17 cellular contexts compared by ENCODE assay signal in genomic region chr6:40356242-40356910, GRCh38.
DNase-seq lines count a peak whose midpoint lies in the region; ATAC-seq and TF ChIP-seq lines count a peak whose summit lies in the region.
"Had no signal": no experiment of that assay in that cellular context is flagged by ENCODE, and none has a peak within 500 bp of the region (broad histone marks: within the 10 kb centered on the region; RNA-seq: fewer than 3 reads in every experiment).

No MANE protein-coding gene starts in this region.

- H3K9me3 Mint-ChIP-seq in activated CD8-positive, alpha-beta T cell treated with anti-CD3 and anti-CD28 coated beads, Interleukin-2, amount 10 ng/mL, durations not matched to agents 7 days and 5 days (ENCODE audit: insufficient read depth), result no peaks in the 10 kb centered on the region
- H3K9me3 Mint-ChIP-seq: activated T-cell treated with anti-CD3 and anti-CD28 coated beads, Interleukin-2, amount 50 U/mL, for 4 hours; nephron had no signal

- POLR2A ChIA-PET in activated CD8-positive, alpha-beta T cell treated with anti-CD3 and anti-CD28 coated beads, Interleukin-2, amount 10 ng/mL, durations not matched to agents 7 days and 5 days (lab: Charles Lee), result no interaction called here

- no peaks in the 10 kb centered on the region for H3K36me3 ChIP-seq in right lobe of liver
- H3K36me3 ChIP-seq: SJSA1, suprapubic skin had no signal

- no peak overlapping the region for H3K4me3 ChIP-seq in right lobe of liver
- H3K4me3 ChIP-seq: psoas muscle, SJSA1, suprapubic skin had no signal

- H3K4me1 Mint-ChIP-seq in activated CD8-positive, alpha-beta T cell treated with anti-CD3 and anti-CD28 coated beads, Interleukin-2, amount 10 ng/mL, durations not matched to agents 7 days and 5 days (ENCODE audit: low read depth), result peaks cover 10% of the 10 kb centered on the region
- H3K4me1 Mint-ChIP-seq: nephron had no signal

- ATAC-seq in activated CD8-positive, alpha-beta T cell treated with anti-CD3 and anti-CD28 coated beads, Interleukin-2, amount 10 ng/mL, durations not matched to agents 7 days and 5 days, result no peak
- ATAC-seq in HG02610 (IDR thresholded peaks at IDR 0.05; ENCODE audit: unreplicated experiment) (no peak), right lobe of liver (no peak)

- H3K36me3 Mint-ChIP-seq in activated CD8-positive, alpha-beta T cell treated with anti-CD3 and anti-CD28 coated beads, Interleukin-2, amount 10 ng/mL, durations not matched to agents 7 days and 5 days (ENCODE audit: low read depth), result no peaks in the 10 kb centered on the region

- no peak for TF ChIP-seq CTCF in right lobe of liver (IDR thresholded peaks at IDR 0.05)

- peaks cover 0 to 4% (median 0%) of the 10 kb centered on the region in 4 donors for H3K4me1 ChIP-seq in right lobe of liver
- H3K4me1 ChIP-seq: SJSA1, suprapubic skin had no signal

- peak; percentile 16 for DNase-seq in stimulated activated CD4-positive, alpha-beta T cell treated with anti-CD3 and anti-CD28 coated beads, Interleukin-1b, Interleukin-23, amount 100 ng/mL, for 48 hours
- DNase-seq in stimulated activated CD4-positive, alpha-beta T cell treated with anti-CD3 and anti-CD28 coated beads, Interleukin-4, amount 100 ng/mL, for 1 hour, result no peak
- no peak for DNase-seq in activated CD8-positive, alpha-beta T cell treated with anti-CD3 and anti-CD28 coated beads, Interleukin-2, amount 10 ng/mL, durations not matched to agents 7 days and 5 days
- DNase-seq in iPS-NIHi7 (ENCODE audit: extremely low spot score) (peak; percentile 2), Ammon's horn (ENCODE audit: low spot score) (no peak), SIG-M5 (lab: John Stamatoyannopoulos, UW) (no peak), right lobe of liver (no peak)
- DNase-seq: activated CD4-positive, alpha-beta T cell treated with anti-CD3 and anti-CD28 coated beads for 1 hour; activated T-cell treated with anti-CD3 and anti-CD28 coated beads, Interleukin-2, amount 50 U/mL, for 4 hours; amygdala; NCI-H1930; NCI-H510A treated with DMSO at 0.1 percent for 48 hours; psoas muscle had no signal

- no peaks in the 10 kb centered on the region for H3K9me3 ChIP-seq in right lobe of liver
- H3K9me3 ChIP-seq: psoas muscle, SJSA1, suprapubic skin had no signal

- H3K27me3 Mint-ChIP-seq in activated CD8-positive, alpha-beta T cell treated with anti-CD3 and anti-CD28 coated beads, Interleukin-2, amount 10 ng/mL, durations not matched to agents 7 days and 5 days (ENCODE audit: low read depth), result peaks cover 16% of the 10 kb centered on the region

- H3K27me3 ChIP-seq in right lobe of liver, result no peaks in the 10 kb centered on the region
- H3K27me3 ChIP-seq: SJSA1 had no signal

- 0% methylated on average over 1 of the region's 2 CpGs for WGBS in right lobe of liver (ENCODE audit: insufficient coverage, low coverage, low lambda C conversion rate, missing lambda C conversion rate)

- CTCF ChIA-PET in activated CD8-positive, alpha-beta T cell treated with anti-CD3 and anti-CD28 coated beads, Interleukin-2, amount 10 ng/mL, durations not matched to agents 7 days and 5 days (lab: Charles Lee), result interaction anchor here (1.0 kb wide), 1 partner anchor 28 kb away, joined by 3 read pairs; no protein-coding TSS in a partner anchor

- peak overlapping the region; percentile 5 for H3K27ac Mint-ChIP-seq in activated CD8-positive, alpha-beta T cell treated with anti-CD3 and anti-CD28 coated beads, Interleukin-2, amount 10 ng/mL, durations not matched to agents 7 days and 5 days
- H3K27ac Mint-ChIP-seq: nephron had no signal

- no peak overlapping the region for H3K4me3 Mint-ChIP-seq in activated CD8-positive, alpha-beta T cell treated with anti-CD3 and anti-CD28 coated beads, Interleukin-2, amount 10 ng/mL, durations not matched to agents 7 days and 5 days
- H3K4me3 Mint-ChIP-seq: activated T-cell treated with anti-CD3 and anti-CD28 coated beads, Interleukin-2, amount 50 U/mL, for 4 hours; nephron had no signal

- intact Hi-C loops in right lobe of liver (cut with DNase I), result no loop called here

- H3K27ac ChIP-seq in right lobe of liver, result no peak overlapping the region
- H3K27ac ChIP-seq: psoas muscle, SJSA1, suprapubic skin had no signal

- no peak for TF ChIP-seq POLR2A in right lobe of liver (IDR thresholded peaks at IDR 0.05)

Comparison
In these comparisons a context has a peak if more than half of its experiments do, and no peak if none do; other contexts are left out.
1. DNase-seq: peak in stimulated activated CD4-positive, alpha-beta T cell treated with anti-CD3 and anti-CD28 coated beads, Interleukin-1b, Interleukin-23, amount 100 ng/mL, for 48 hours (single experiment) and iPS-NIHi7 (single experiment); none in stimulated activated CD4-positive, alpha-beta T cell treated with anti-CD3 and anti-CD28 coated beads, Interleukin-4, amount 100 ng/mL, for 1 hour (single experiment), activated CD8-positive, alpha-beta T cell treated with anti-CD3 and anti-CD28 coated beads, Interleukin-2, amount 10 ng/mL, durations not matched to agents 7 days and 5 days (single experiment), Ammon's horn (single experiment), SIG-M5 (single experiment) and right lobe of liver (0 of 3).